ENCODE assay signal across 27 cellular contexts in the genomic region with DNA sequence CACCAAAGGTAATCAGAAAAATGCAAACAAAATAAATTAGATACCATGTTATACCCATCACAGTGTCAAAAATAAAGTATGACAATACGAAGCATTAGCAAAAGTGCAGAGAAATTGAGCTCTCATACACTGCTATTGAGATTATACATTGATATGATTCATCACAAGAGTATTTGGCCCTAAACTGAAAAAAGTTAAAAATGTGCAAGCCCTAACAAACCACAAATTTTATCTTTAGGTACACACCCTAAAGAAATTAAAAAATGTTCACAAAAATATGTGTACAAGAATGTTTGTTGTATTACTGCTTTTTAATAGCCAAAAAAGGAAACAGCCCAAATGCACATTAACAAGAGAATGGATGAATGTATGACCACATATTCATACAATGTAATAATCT.
"Had no signal": no experiment of that assay in that cellular context is flagged by ENCODE, and none has a peak within 500 bp of the region (broad histone marks: within the 10 kb centered on the region; RNA-seq: fewer than 3 reads in every experiment).

No MANE protein-coding gene starts in this region.

- H3K4me3 ChIP-seq: left ventricle myocardium inferior, lung, mucosa of descending colon, ovary, prostate gland, skin epidermis, stomach, testis, thyroid gland, transverse colon, upper lobe of left lung, vagina had no signal

- H3K36me3 Mint-ChIP-seq: memory B cell; naive thymus-derived CD4-positive, alpha-beta T cell; natural killer cell treated with Interleukin-12 subunit alpha and Interleukin-12 subunit beta and Interleukin-15 and Interleukin-18, amount 100 ng/mL, for 72 hours; stimulated activated naive B cell treated with anti-CD40 and anti-IgM and Interleukin-4, amounts not matched to agents 10 μg/mL and 1 μg/mL and 100 μg/mL, for 72 hours had no signal

- H3K27ac ChIP-seq: left ventricle myocardium inferior, ovary, prostate gland, skin epidermis, stomach, testis, thyroid gland, transverse colon, upper lobe of left lung, vagina had no signal

- H3K9me3 ChIP-seq: left ventricle myocardium inferior, mucosa of descending colon, ovary, prostate gland, testis, thyroid gland, transverse colon, upper lobe of left lung, vagina had no signal

- ATAC-seq: mucosa of descending colon; naive thymus-derived CD4-positive, alpha-beta T cell; natural killer cell treated with Interleukin-12 subunit alpha and Interleukin-12 subunit beta and Interleukin-15 and Interleukin-18, amount 100 ng/mL, for 72 hours; right cardiac atrium; sciatic nerve; stimulated activated naive B cell treated with anti-CD40 and anti-IgM and Interleukin-4, amounts not matched to agents 10 μg/mL and 1 μg/mL and 100 μg/mL, for 72 hours; stimulated activated naive CD8-positive, alpha-beta T cell treated with anti-CD3 and anti-CD28 coated beads, Interleukin-15, Interleukin-2, amounts not matched to agents 100 U/mL and 50 U/mL, for 24 hours had no signal

- H3K4me3 Mint-ChIP-seq: memory B cell; naive thymus-derived CD4-positive, alpha-beta T cell; natural killer cell treated with Interleukin-12 subunit alpha and Interleukin-12 subunit beta and Interleukin-15 and Interleukin-18, amount 100 ng/mL, for 72 hours; stimulated activated naive B cell treated with anti-CD40 and anti-IgM and Interleukin-4, amounts not matched to agents 10 μg/mL and 1 μg/mL and 100 μg/mL, for 72 hours had no signal

- DNase-seq: kidney; left ventricle myocardium inferior; midbrain; mucosa of descending colon; naive thymus-derived CD4-positive, alpha-beta T cell; ovary; posterior cingulate gyrus; retina; right cardiac atrium; stimulated activated CD4-positive, alpha-beta T cell treated with anti-CD3 and anti-CD28 coated beads, Interleukin-12 subunit alpha, Interleukin-12 subunit beta, amount 100 ng/mL, for 4 hours; stimulated activated CD4-positive, alpha-beta T cell treated with anti-CD3 and anti-CD28 coated beads, Interleukin-15, amount 100 ng/mL, for 24 hours; stimulated activated CD4-positive, alpha-beta T cell treated with anti-CD3 and anti-CD28 coated beads, Interleukin-2, amount 100 ng/mL, for 24 hours; stimulated activated CD4-positive, alpha-beta T cell treated with anti-CD3 and anti-CD28 coated beads, Interleukin-4, amount 100 ng/mL, for 1 hour; stimulated activated naive B cell treated with anti-CD40 and anti-IgM and Interleukin-4, amounts not matched to agents 10 μg/mL and 1 μg/mL and 100 μg/mL, for 72 hours; stimulated activated naive CD8-positive, alpha-beta T cell treated with anti-CD3 and anti-CD28 coated beads, Interleukin-15, Interleukin-2, amounts not matched to agents 100 U/mL and 50 U/mL, for 24 hours; stomach; testis; thyroid gland; transverse colon; upper lobe of left lung had no signal

- H3K36me3 ChIP-seq: left ventricle myocardium inferior, ovary, prostate gland, stomach, thyroid gland, transverse colon, upper lobe of left lung, vagina had no signal

- H3K27me3 Mint-ChIP-seq: memory B cell; naive thymus-derived CD4-positive, alpha-beta T cell; natural killer cell treated with Interleukin-12 subunit alpha and Interleukin-12 subunit beta and Interleukin-15 and Interleukin-18, amount 100 ng/mL, for 72 hours; stimulated activated naive B cell treated with anti-CD40 and anti-IgM and Interleukin-4, amounts not matched to agents 10 μg/mL and 1 μg/mL and 100 μg/mL, for 72 hours had no signal

- H3K4me1 ChIP-seq: left ventricle myocardium inferior, prostate gland, stomach, testis, thyroid gland, transverse colon, upper lobe of left lung, vagina had no signal

- H3K27me3 ChIP-seq: ovary, stomach, testis, thyroid gland, transverse colon, upper lobe of left lung, vagina had no signal

- H3K4me1 Mint-ChIP-seq: memory B cell; naive thymus-derived CD4-positive, alpha-beta T cell; stimulated activated naive B cell treated with anti-CD40 and anti-IgM and Interleukin-4, amounts not matched to agents 10 μg/mL and 1 μg/mL and 100 μg/mL, for 72 hours had no signal
